Comparison of ENCODE assay signal across 21 cellular contexts in the genomic region with DNA sequence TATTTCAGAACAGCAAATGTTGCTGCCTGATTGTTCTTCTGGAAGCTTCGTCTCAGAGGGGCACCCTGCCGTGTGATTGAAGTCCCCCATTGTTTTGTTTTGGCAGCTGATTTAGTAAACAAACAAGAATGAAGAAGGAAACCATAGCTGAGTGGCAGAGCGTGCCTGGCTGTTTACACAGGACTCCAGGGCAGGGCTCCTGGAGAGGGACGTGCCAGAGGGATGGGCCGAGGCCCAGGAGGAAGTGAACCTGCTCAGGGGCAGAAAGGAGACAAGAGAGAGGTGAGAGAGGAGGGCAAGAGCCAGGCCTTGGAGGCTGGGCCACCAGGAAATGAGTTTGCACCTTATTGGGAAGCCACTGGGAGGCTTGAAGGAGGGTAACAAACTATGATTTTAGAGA.
DNase-seq lines count a peak whose midpoint lies in the region; FAIRE-seq and TF ChIP-seq lines count a peak whose summit lies in the region.
"Had no signal": no experiment of that assay in that cellular context is flagged by ENCODE, and none has a peak within 500 bp of the region (broad histone marks: within the 10 kb centered on the region; RNA-seq: fewer than 3 reads in every experiment).

No MANE protein-coding gene starts in this region.

- no peak for TF ChIP-seq POLR2A in spleen (IDR thresholded peaks at IDR 0.05)

- POLR2A ChIA-PET in activated CD4-positive, alpha-beta memory T cell treated with anti-CD3 and anti-CD28 coated beads for 36 hours (lab: Charles Lee) = no interaction called here
- POLR2A ChIA-PET in activated CD4-positive, alpha-beta memory T cell treated with anti-CD3 and anti-CD28 coated beads, Interleukin-2, amount 10 ng/mL, durations not matched to agents 7 days and 5 days (lab: Charles Lee) = no interaction called here

- peaks cover 18% of the 10 kb centered on the region for H3K9me3 Mint-ChIP-seq in activated CD4-positive, alpha-beta memory T cell treated with anti-CD3 and anti-CD28 coated beads for 36 hours
- H3K9me3 Mint-ChIP-seq in activated CD4-positive, alpha-beta memory T cell treated with anti-CD3 and anti-CD28 coated beads, Interleukin-2, amount 10 ng/mL, durations not matched to agents 7 days and 5 days = no peaks in the 10 kb centered on the region

- TF ChIP-seq CTCF in kidney (IDR thresholded peaks at IDR 0.05; ENCODE audit: borderline replicate concordance, extremely low read depth, insufficient read depth) = no peak
- TF ChIP-seq CTCF in spleen (IDR thresholded peaks at IDR 0.05 in 8 of 11, conservative IDR thresholded peaks at IDR 0.05 in 3 of 11) = no peak
- no peak for TF ChIP-seq CTCF in WERI-Rb-1 (IDR thresholded peaks at IDR 0.05; ENCODE audit: low read depth, low read length)

- no peak for FAIRE-seq in kidney (lab: Jason Lieb, UNC)
- FAIRE-seq in GM19239 (lab: Jason Lieb, UNC) = no peak
- FAIRE-seq: A204.1 had no signal

- H3K4me1 ChIP-seq in kidney (ENCODE audit: control insufficient read depth in 1 of 2, insufficient read depth in 1 of 2, low read depth in 1 of 2, low read length in 2 of 2) = peaks cover 0 to 2% of the 10 kb centered on the region in 2 donors
- no peaks in the 10 kb centered on the region for H3K4me1 ChIP-seq in spleen
- H3K4me1 ChIP-seq: psoas muscle, testis had no signal

- no peak overlapping the region for H3K4me3 Mint-ChIP-seq in activated CD4-positive, alpha-beta memory T cell treated with anti-CD3 and anti-CD28 coated beads for 36 hours
- H3K4me3 Mint-ChIP-seq in activated CD4-positive, alpha-beta memory T cell treated with anti-CD3 and anti-CD28 coated beads, Interleukin-2, amount 10 ng/mL, durations not matched to agents 7 days and 5 days = no peak overlapping the region
- H3K4me3 Mint-ChIP-seq: activated CD8-positive, alpha-beta T cell treated with anti-CD3 and anti-CD28 coated beads, Interleukin-2, amount 10 ng/mL, durations not matched to agents 7 days and 5 days; activated naive CD8-positive, alpha-beta T cell treated with anti-CD3 and anti-CD28 coated beads, Interleukin-2, amount 50 U/mL, for 24 hours; activated T-cell treated with anti-CD3 and anti-CD28 coated beads, Interleukin-2, amount 50 U/mL, for 72 hours; natural killer cell treated with Interleukin-12 subunit alpha and Interleukin-12 subunit beta and Interleukin-15 and Interleukin-18, amount 100 ng/mL, for 72 hours had no signal

- CTCF ChIA-PET in activated CD4-positive, alpha-beta memory T cell treated with anti-CD3 and anti-CD28 coated beads for 36 hours (lab: Charles Lee) = no interaction called here
- CTCF ChIA-PET in activated CD4-positive, alpha-beta memory T cell treated with anti-CD3 and anti-CD28 coated beads, Interleukin-2, amount 10 ng/mL, durations not matched to agents 7 days and 5 days (lab: Charles Lee) = no interaction called here

- H3K27ac Mint-ChIP-seq in activated CD4-positive, alpha-beta memory T cell treated with anti-CD3 and anti-CD28 coated beads for 36 hours = no peak overlapping the region
- H3K27ac Mint-ChIP-seq in activated CD4-positive, alpha-beta memory T cell treated with anti-CD3 and anti-CD28 coated beads, Interleukin-2, amount 10 ng/mL, durations not matched to agents 7 days and 5 days = no peak overlapping the region
- H3K27ac Mint-ChIP-seq: activated CD8-positive, alpha-beta T cell treated with anti-CD3 and anti-CD28 coated beads, Interleukin-2, amount 10 ng/mL, durations not matched to agents 7 days and 5 days; activated naive CD8-positive, alpha-beta T cell treated with anti-CD3 and anti-CD28 coated beads, Interleukin-2, amount 50 U/mL, for 24 hours; activated T-cell treated with anti-CD3 and anti-CD28 coated beads, Interleukin-2, amount 50 U/mL, for 72 hours; natural killer cell treated with Interleukin-12 subunit alpha and Interleukin-12 subunit beta and Interleukin-15 and Interleukin-18, amount 100 ng/mL, for 72 hours had no signal

- no peak overlapping the region for H3K9ac ChIP-seq in kidney (ENCODE audit: low read length in 2 of 2)

- H3K9me3 ChIP-seq in kidney (ENCODE audit: control insufficient read depth in 1 of 2, low read length in 2 of 2) = no peaks in the 10 kb centered on the region
- peaks cover 0 to 28% (median 6%) of the 10 kb centered on the region in 8 donors for H3K9me3 ChIP-seq in spleen
- H3K9me3 ChIP-seq in WERI-Rb-1 (ENCODE audit: severe bottlenecking) = peaks cover 12% of the 10 kb centered on the region
- H3K9me3 ChIP-seq: psoas muscle, testis had no signal

- intact Hi-C loops in activated CD4-positive, alpha-beta memory T cell treated with anti-CD3 and anti-CD28 coated beads for 36 hours (cut with micrococcal nuclease) = no loop called here
- intact Hi-C loops in kidney (cut with DNase I) = no loop called here
- intact Hi-C loops in spleen (cut with DNase I; ENCODE audit: low total_unique reads) = no loop called here

- 16 to 37% (median 32%) methylated on average over 5 of the region's 5 CpGs for WGBS in spleen, 5 donors

- peaks cover 22% of the 10 kb centered on the region for H3K27me3 Mint-ChIP-seq in activated CD4-positive, alpha-beta memory T cell treated with anti-CD3 and anti-CD28 coated beads for 36 hours
- peaks cover 14% of the 10 kb centered on the region for H3K27me3 Mint-ChIP-seq in activated CD4-positive, alpha-beta memory T cell treated with anti-CD3 and anti-CD28 coated beads, Interleukin-2, amount 10 ng/mL, durations not matched to agents 7 days and 5 days

- H3K4me3 ChIP-seq in kidney (ENCODE audit: low read length in 2 of 2) (no peak overlapping the region), spleen (no peak overlapping the region), WERI-Rb-1 (ENCODE audit: low read depth, low read length) (no peak overlapping the region)
- H3K4me3 ChIP-seq: lung, psoas muscle, testis had no signal

- H3K36me3 ChIP-seq in kidney (ENCODE audit: control insufficient read depth in 1 of 2, insufficient read depth in 2 of 2, low read length in 2 of 2) (no peaks in the 10 kb centered on the region), spleen (no peaks in the 10 kb centered on the region), WERI-Rb-1 (no peaks in the 10 kb centered on the region)

- peaks cover 0 to 27% (median 0%) of the 10 kb centered on the region in 7 donors for H3K27me3 ChIP-seq in spleen (replicated peaks in 1 of 7)
- no peaks in the 10 kb centered on the region for H3K27me3 ChIP-seq in WERI-Rb-1 (ENCODE audit: insufficient read depth, low read depth, severe bottlenecking)
- H3K27me3 ChIP-seq: testis had no signal

- H3K27ac ChIP-seq in kidney (ENCODE audit: low read depth in 2 of 2, low read length in 2 of 2) (no peak overlapping the region), spleen (no peak overlapping the region), WERI-Rb-1 (no peak overlapping the region)
- H3K27ac ChIP-seq: psoas muscle, testis had no signal

- no peaks in the 10 kb centered on the region for H3K4me1 Mint-ChIP-seq in activated CD4-positive, alpha-beta memory T cell treated with anti-CD3 and anti-CD28 coated beads for 36 hours (ENCODE audit: low read depth)
- H3K4me1 Mint-ChIP-seq in activated CD4-positive, alpha-beta memory T cell treated with anti-CD3 and anti-CD28 coated beads, Interleukin-2, amount 10 ng/mL, durations not matched to agents 7 days and 5 days = no peaks in the 10 kb centered on the region
- H3K4me1 Mint-ChIP-seq: activated naive CD8-positive, alpha-beta T cell treated with anti-CD3 and anti-CD28 coated beads, Interleukin-2, amount 50 U/mL, for 24 hours had no signal

- H3K36me3 Mint-ChIP-seq in activated CD4-positive, alpha-beta memory T cell treated with anti-CD3 and anti-CD28 coated beads for 36 hours = no peaks in the 10 kb centered on the region
- H3K36me3 Mint-ChIP-seq in activated CD4-positive, alpha-beta memory T cell treated with anti-CD3 and anti-CD28 coated beads, Interleukin-2, amount 10 ng/mL, durations not matched to agents 7 days and 5 days (ENCODE audit: low read depth) = no peaks in the 10 kb centered on the region

- DNase-seq in activated CD4-positive, alpha-beta memory T cell treated with anti-CD3 and anti-CD28 coated beads for 36 hours = peak; percentile 2
- no peak for DNase-seq in activated CD4-positive, alpha-beta memory T cell treated with anti-CD3 and anti-CD28 coated beads, Interleukin-2, amount 10 ng/mL, durations not matched to agents 7 days and 5 days
- DNase-seq in NCI-H1092 treated with DMSO at 0.1 percent for 48 hours (lab: John Stamatoyannopoulos, UW) = peak; percentile 94
- DNase-seq in kidney = peak; percentile 48
- DNase-seq in spleen = peak; percentile 59
- DNase-seq in GM19239 (ENCODE audit: insufficient read length, low spot score) = no peak
- DNase-seq in NCI-H526 treated with DMSO at 0.1 percent for 48 hours (lab: John Stamatoyannopoulos, UW) = no peak
- no peak for DNase-seq in WERI-Rb-1
- DNase-seq: activated CD8-positive, alpha-beta T cell treated with anti-CD3 and anti-CD28 coated beads, Interleukin-2, amount 10 ng/mL, durations not matched to agents 7 days and 5 days; activated naive CD8-positive, alpha-beta T cell treated with anti-CD3 and anti-CD28 coated beads, Interleukin-2, amount 50 U/mL, for 24 hours; activated T-cell treated with anti-CD3 and anti-CD28 coated beads, Interleukin-2, amount 50 U/mL, for 72 hours; DMS 273 treated with DMSO at 0.1 percent for 48 hours; NCI-H187; NCI-H510A treated with DMSO at 0.1 percent for 48 hours; psoas muscle; SHP77; stimulated activated CD4-positive, alpha-beta T cell treated with anti-CD3 and anti-CD28 coated beads, Interleukin-12 subunit alpha, Interleukin-12 subunit beta, amount 100 ng/mL, for 4 hours; testis had no signal

Comparison
In these comparisons a context has a peak if more than half of its experiments do, and no peak if none do; other contexts are left out.
1. DNase-seq: peak in activated CD4-positive, alpha-beta memory T cell treated with anti-CD3 and anti-CD28 coated beads for 36 hours (single experiment), NCI-H1092 treated with DMSO at 0.1 percent for 48 hours (single experiment), kidney (single experiment) and spleen (single experiment); none in activated CD4-positive, alpha-beta memory T cell treated with anti-CD3 and anti-CD28 coated beads, Interleukin-2, amount 10 ng/mL, durations not matched to agents 7 days and 5 days (single experiment), GM19239 (single experiment), NCI-H526 treated with DMSO at 0.1 percent for 48 hours (single experiment) and WERI-Rb-1 (single experiment).